Comparison of ENCODE assay signal across 11 cellular contexts in genomic region chr12:49298160-49298559, GRCh38. TPM values are rescaled to one million over a fixed set of nuclear protein-coding genes. Genes with fewer than 3 reads are reported as not detected.
A peak's percentile ranks its signal among the peaks of the same experiment; 100 is the strongest.
DNase-seq lines count a peak whose midpoint lies in the region; ATAC-seq, FAIRE-seq and TF ChIP-seq lines count a peak whose summit lies in the region.
"Had no signal": no experiment of that assay in that cellular context is flagged by ENCODE, and none has a peak within 500 bp of the region (broad histone marks: within the 10 kb centered on the region; RNA-seq: fewer than 3 reads in every experiment).

No MANE protein-coding gene starts in this region.

- in situ Hi-C loops in Panc1 (cut with HindIII; ENCODE audit: low pct_unique_long_range_greater_than_20kb, low sequenced_read_pairs): no loop called here

- no peaks in the 10 kb centered on the region for H3K36me3 ChIP-seq in Panc1 (ENCODE audit: control insufficient read depth, insufficient read depth, low read length)
- H3K36me3 ChIP-seq: tibial artery had no signal

- TF ChIP-seq RAD21 in A549 (conservative IDR thresholded peaks at IDR 0.05 in 1 of 2, IDR thresholded peaks at IDR 0.05 in 1 of 2): peak in 1 of 2 experiments; percentile 48; a peak in 2 of 5 replicates

- DNase-seq in A549 (ENCODE audit: low read depth in 1 of 2, low spot score in 1 of 2) (peak in 1 of 2 experiments; percentile 64), ELF-1 (ENCODE audit: low read depth, low spot score) (peak; percentile 2), Panc1 (ENCODE audit: low read depth, low spot score) (no peak), fibroblast of mammary gland (ENCODE audit: low read depth) (no peak), GM19238 (ENCODE audit: insufficient read length, low spot score) (no peak), left cardiac atrium (no peak), activated gamma-delta T cell (lab: John Stamatoyannopoulos, UW) (no peak)
- DNase-seq in activated effector memory CD4-positive, alpha-beta T cell treated with anti-CD3 and anti-CD28 coated beads, Interleukin-2, amount 50 U/mL, for 16 hours: no peak
- DNase-seq: activated CD4-positive, CD25-positive, alpha-beta regulatory T cell treated with anti-CD3 and anti-CD28 coated beads, Interleukin-2, amount 50 U/mL, for 72 hours had no signal

- H3K9me3 ChIP-seq in A549 (no peaks in the 10 kb centered on the region), Panc1 (ENCODE audit: control insufficient read depth, insufficient read depth, low read depth, low read length) (no peaks in the 10 kb centered on the region)
- H3K9me3 ChIP-seq: tibial artery had no signal

- ATAC-seq in A549 (peak; percentile 65 to 69), Panc1 (peak; percentile 68), left cardiac atrium (no peak)

- intact Hi-C loops in Panc1 (cut with micrococcal nuclease; ENCODE audit: unreplicated experiment): no loop called here
- intact Hi-C loops in left cardiac atrium (cut with DNase I): loop anchor here in 1 of 2 donors (10.0 kb wide), 1 partner anchor 47 kb away; the partner anchor contains the start of gene DNAJC22

- H3K27ac ChIP-seq in A549 (no peak overlapping the region), Panc1 (ENCODE audit: low read length) (no peak overlapping the region)
- H3K27ac ChIP-seq: tibial artery had no signal

- TF ChIP-seq EP300 in A549 (IDR thresholded peaks at IDR 0.05): no peak

- FAIRE-seq in A549 (lab: Jason Lieb, UNC): no peak

- TF ChIP-seq CTCF in A549 (IDR thresholded peaks at IDR 0.05) (peak; percentile 24; the same call in 2 of the 3 replicates), Panc1 (IDR thresholded peaks at IDR 0.05) (peak; percentile 41; the same call in 1 of the 2 replicates), fibroblast of mammary gland (conservative IDR thresholded peaks at IDR 0.05; ENCODE audit: control insufficient read depth, insufficient read depth, low read depth, low read length) (peak; percentile 5)

- H3K4me1 ChIP-seq in A549 (peaks cover 12% of the 10 kb centered on the region; the same call in 2 of the 3 replicates), Panc1 (ENCODE audit: control insufficient read depth, insufficient read depth, low read length) (peaks cover 10% of the 10 kb centered on the region)

- no peaks in the 10 kb centered on the region for H3K27me3 ChIP-seq in Panc1 (ENCODE audit: control insufficient read depth, insufficient read depth, low read length)

- CTCF ChIA-PET in A549 (lab: Yijun Ruan, JAX) (interaction anchor here (0.9 to 15.8 kb wide), 9 partner anchors 11 to 282 kb away, joined by 3 to 164 read pairs (median 9); partner anchors contain the start of gene TUBA1C), Panc1 (lab: Charles Lee) (interaction anchor here (0.6 to 1.4 kb wide), 3 partner anchors 25 to 60 kb away, joined by 3 to 5 read pairs (median 3); partner anchors contain the start of gene TROAP)

- no TSS peak for BruUV-seq in Panc1 (replicated peaks; lab: Mats Ljungman, UMichigan)

- POLR2A ChIA-PET in A549 (lab: Yijun Ruan, JAX): interaction anchor here (1.1 to 1.6 kb wide), 2 partner anchors 24 to 33 kb away, joined by 3 to 30 read pairs; partner anchors contain the start of gene TROAP
- POLR2A ChIA-PET in Panc1 (lab: Charles Lee): no interaction called here

- H3K4me2 ChIP-seq in A549: peak overlapping the region; percentile 99

- WGBS in A549 (ENCODE audit: missing lambda C conversion rate): 77% methylated on average over 6 of the region's 6 CpGs

- TF ChIP-seq POLR2A in A549 (IDR thresholded peaks at IDR 0.05; ENCODE audit: low read length): no peak

- H3K4me3 ChIP-seq in A549 (peak overlapping the region; percentile 52; the same call in 1 of the 3 replicates), Panc1 (ENCODE audit: low read depth in 2 of 2, low read length in 2 of 2) (peak overlapping the region in 1 of 2 experiments; percentile 65; a peak in 1 of 4 replicates), fibroblast of mammary gland (ENCODE audit: control insufficient read depth, low read depth, low read length) (no peak overlapping the region)

TF ChIP-seq in A549, 52 proteins besides CTCF, POLR2A, EP300 and RAD21:
- TF ChIP-seq RNF2 (IDR thresholded peaks at IDR 0.05; ENCODE audit: borderline replicate concordance, low read depth) (no peak), SMC3 (IDR thresholded peaks at IDR 0.05) (peak; percentile 8; the same call in 1 of the 3 replicates)

RNA-seq across cellular contexts. Expression of gene PRPH, which starts 3.2 kb away (rescaled TPM):
- polyA plus RNA-seq in A549 (2011; rRNA removed): 1.7 and 2.0 TPM in 2 replicates
- polyA plus RNA-seq in A549 (2012; cell fraction: cytosol; rRNA removed): 0.95 and 1.3 TPM in 2 replicates
- 0.72 and 1.3 TPM in 2 replicates for polyA plus RNA-seq in A549 (2012; cell fraction: nucleus; rRNA removed)
- 0.42 to 0.67 TPM (median 0.50 TPM) in 3 replicates for polyA plus RNA-seq in A549 (2017; fragmentation: RNase III; extraction: RNeasy Plus Mini Kit Qiagen cat#74134 plus additional on column Dnase treatment)
- 1.3 and 3.1 TPM in 2 replicates for polyA minus RNA-seq in A549 (2011; rRNA and poly(A)+ RNA removed)
- 0.39 TPM for total RNA-seq in Panc1 (2021; ENCODE audit: unreplicated experiment)
- polyA plus RNA-seq in Panc1 (2012; ENCODE audit: insufficient read length): 1.6 TPM
- under 1 TPM in 1 of 2 donors, not detected in 1; 0.59 TPM for total RNA-seq in left cardiac atrium
- total RNA-seq: glomerular endothelial cell had no signal

RNA-seq across cellular contexts. Expression of gene TROAP, which starts 24.9 kb away (rescaled TPM):
- polyA plus RNA-seq in A549 (2011; rRNA removed) (50.0 and 56.4 TPM in 2 replicates), A549 (2017; fragmentation: RNase III; extraction: RNeasy Plus Mini Kit Qiagen cat#74134 plus additional on column Dnase treatment) (49.3 to 59.3 TPM (median 55.5 TPM) in 3 replicates)
- 108 and 115 TPM in 2 replicates for polyA plus RNA-seq in A549 (2012; cell fraction: cytosol; rRNA removed)
- polyA plus RNA-seq in A549 (2012; cell fraction: nucleus; rRNA removed): 170 and 181 TPM in 2 replicates
- polyA minus RNA-seq in A549 (2011; rRNA and poly(A)+ RNA removed): 41.0 and 46.7 TPM in 2 replicates
- total RNA-seq in Panc1 (2021; ENCODE audit: unreplicated experiment) (50.0 TPM), left cardiac atrium (1 to 10 TPM in 1 of 2 donors, not detected in 1; 1.5 TPM)
- 17.3 TPM for polyA plus RNA-seq in Panc1 (2012; ENCODE audit: insufficient read length)

RNA-seq across cellular contexts. Expression of gene TUBA1C, which starts 33.3 kb away (rescaled TPM):
- polyA plus RNA-seq in A549 (2011; rRNA removed) (1,183 and 1,488 TPM in 2 replicates), A549 (2017; fragmentation: RNase III; extraction: RNeasy Plus Mini Kit Qiagen cat#74134 plus additional on column Dnase treatment) (1,577 to 1,940 TPM (median 1,656 TPM) in 3 replicates)
- polyA plus RNA-seq in A549 (2012; cell fraction: cytosol; rRNA removed): 3,774 and 4,321 TPM in 2 replicates
- 3,587 and 3,861 TPM in 2 replicates for polyA plus RNA-seq in A549 (2012; cell fraction: nucleus; rRNA removed)
- 1,919 and 2,604 TPM in 2 replicates for polyA minus RNA-seq in A549 (2011; rRNA and poly(A)+ RNA removed)
- total RNA-seq in Panc1 (2021; ENCODE audit: unreplicated experiment) (524 TPM), left cardiac atrium (10 to 100 TPM; 68.0 to 99.9 TPM)
- polyA plus RNA-seq in Panc1 (2012; ENCODE audit: insufficient read length): 438 TPM

RNA-seq across cellular contexts. Expression of gene C1QL4, which starts 38.8 kb away (rescaled TPM):
- polyA plus RNA-seq in A549 (2011; rRNA removed) (0.99 and 1.5 TPM in 2 replicates), A549 (2017; fragmentation: RNase III; extraction: RNeasy Plus Mini Kit Qiagen cat#74134 plus additional on column Dnase treatment) (2.2 to 2.8 TPM (median 2.8 TPM) in 3 replicates)
- polyA plus RNA-seq in A549 (2012; cell fraction: cytosol; rRNA removed): 3.4 and 5.1 TPM in 2 replicates
- 5.8 and 8.4 TPM in 2 replicates for polyA plus RNA-seq in A549 (2012; cell fraction: nucleus; rRNA removed)
- polyA minus RNA-seq in A549 (2011; rRNA and poly(A)+ RNA removed): 0.66 and 0.83 TPM in 2 replicates
- total RNA-seq in Panc1 (2021; ENCODE audit: unreplicated experiment) (2.1 TPM), left cardiac atrium (not detected)
- polyA plus RNA-seq in Panc1 (2012; ENCODE audit: insufficient read length): 3.2 TPM
- total RNA-seq: glomerular endothelial cell had no signal

RNA-seq across cellular contexts. Expression of gene DNAJC22, which starts 48.5 kb away (rescaled TPM):
- 35.5 and 40.5 TPM in 2 replicates for polyA plus RNA-seq in A549 (2011; rRNA removed)
- 11.1 and 19.5 TPM in 2 replicates for polyA plus RNA-seq in A549 (2012; cell fraction: cytosol; rRNA removed)
- polyA plus RNA-seq in A549 (2012; cell fraction: nucleus; rRNA removed): 9.9 and 10.0 TPM in 2 replicates
- polyA plus RNA-seq in A549 (2017; fragmentation: RNase III; extraction: RNeasy Plus Mini Kit Qiagen cat#74134 plus additional on column Dnase treatment): 18.0 to 22.6 TPM (median 20.0 TPM) in 3 replicates
- 28.7 and 32.3 TPM in 2 replicates for polyA minus RNA-seq in A549 (2011; rRNA and poly(A)+ RNA removed)
- 1.9 TPM for total RNA-seq in Panc1 (2021; ENCODE audit: unreplicated experiment)
- 0.69 TPM for polyA plus RNA-seq in Panc1 (2012; ENCODE audit: insufficient read length)
- total RNA-seq in left cardiac atrium: under 1 TPM; 0.47 to 0.68 TPM

Comparison
In these comparisons a context has a peak if more than half of its experiments do, and no peak if none do; other contexts are left out.
1. ATAC-seq: peak in A549 (2 of 2) and Panc1 (single experiment); none in left cardiac atrium (0 of 2).
2. RNA of gene TROAP, which starts 24.9 kb away (total RNA-seq): 50.0 TPM in Panc1 (single experiment); 1.5 TPM in left cardiac atrium; every median in the first group is over 10 times any median in the second.
3. Peak in every context shown above with its lines, with median percentiles within 50 percentile points of each other: CTCF ChIP-seq.